37 cellular contexts compared by ENCODE assay signal in the genomic region with DNA sequence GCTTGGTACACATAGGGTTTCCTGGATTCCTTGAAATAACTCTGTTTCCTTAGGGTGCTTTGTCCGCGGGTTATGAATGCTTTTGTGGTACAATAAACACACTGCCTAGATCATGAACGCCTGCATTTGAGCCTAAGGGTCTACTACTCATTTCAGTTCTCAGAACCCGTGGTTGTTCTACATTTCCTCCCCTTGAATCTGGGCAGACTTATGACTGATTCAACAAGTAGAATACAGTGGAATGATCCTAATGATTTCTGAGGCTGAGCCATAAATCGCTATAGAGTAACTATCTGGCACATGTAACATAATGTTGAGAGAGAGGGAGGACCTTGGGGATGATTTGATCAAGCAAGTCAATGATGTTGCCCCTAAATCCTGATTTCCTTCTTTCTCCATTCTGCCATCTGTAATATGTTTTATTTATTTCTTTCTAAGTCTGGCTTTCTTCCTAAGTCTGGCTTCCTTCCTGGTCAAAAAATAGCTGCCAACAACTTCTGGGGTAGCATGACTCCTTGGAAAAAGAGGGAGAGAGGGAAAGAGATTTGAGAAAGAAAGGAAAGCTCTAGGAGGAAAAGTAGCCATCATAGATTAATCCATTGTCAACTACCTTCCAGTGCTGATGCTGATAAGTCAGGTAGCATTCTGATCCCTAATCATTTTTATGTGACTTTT.
"Had no signal": no experiment of that assay in that cellular context is flagged by ENCODE, and none has a peak within 500 bp of the region (broad histone marks: within the 10 kb centered on the region; RNA-seq: fewer than 3 reads in every experiment).

No MANE protein-coding gene starts in this region.

- H3K4me1 Mint-ChIP-seq: activated CD4-positive, alpha-beta T cell treated with anti-CD3 and anti-CD28 coated beads, Interleukin-2, amount 10 ng/mL, durations not matched to agents 24 days and 14 days; activated CD8-positive, alpha-beta memory T cell treated with anti-CD3 and anti-CD28 coated beads, Interleukin-2, amount 10 ng/mL, durations not matched to agents 7 days and 5 days; activated naive CD4-positive, alpha-beta T cell treated with anti-CD3 and anti-CD28 coated beads, Interleukin-2, amount 10 ng/mL, durations not matched to agents 7 days and 5 days had no signal

- ATAC-seq: activated CD8-positive, alpha-beta memory T cell treated with anti-CD3 and anti-CD28 coated beads, Interleukin-2, amount 10 ng/mL, durations not matched to agents 7 days and 5 days; activated naive CD8-positive, alpha-beta T cell treated with anti-CD3 and anti-CD28 coated beads, Interleukin-2, amount 50 U/mL, for 24 hours; PC-3; Right ventricle myocardium inferior had no signal

- H3K27me3 ChIP-seq: brain microvascular endothelial cell, MG63, Peyer's patch had no signal

- H3K4me1 ChIP-seq: Peyer's patch had no signal

- H3K27me3 Mint-ChIP-seq: activated CD4-positive, alpha-beta T cell treated with anti-CD3 and anti-CD28 coated beads, Interleukin-2, amount 10 ng/mL, durations not matched to agents 24 days and 14 days; activated CD8-positive, alpha-beta memory T cell treated with anti-CD3 and anti-CD28 coated beads, Interleukin-2, amount 10 ng/mL, durations not matched to agents 7 days and 5 days; activated naive CD8-positive, alpha-beta T cell; activated naive CD8-positive, alpha-beta T cell treated with anti-CD3 and anti-CD28 coated beads, Interleukin-2, amount 50 U/mL, for 24 hours had no signal

- H3K36me3 ChIP-seq: brain microvascular endothelial cell, MG63, Peyer's patch, WERI-Rb-1 had no signal

- H3K4me3 ChIP-seq: MG63, Peyer's patch had no signal

- H3K9me3 ChIP-seq: MG63, Peyer's patch had no signal

- H3K27ac ChIP-seq: brain microvascular endothelial cell, Peyer's patch, WERI-Rb-1 had no signal

- H3K36me3 Mint-ChIP-seq: activated naive CD4-positive, alpha-beta T cell treated with anti-CD3 and anti-CD28 coated beads, Interleukin-2, amount 10 ng/mL, durations not matched to agents 7 days and 5 days; activated naive CD8-positive, alpha-beta T cell; IgD-negative memory B cell had no signal

- DNase-seq: activated CD4-positive, alpha-beta T cell treated with anti-CD3 and anti-CD28 coated beads for 1 hour; activated CD4-positive, alpha-beta T cell treated with anti-CD3 and anti-CD28 coated beads, Interleukin-2, amount 10 ng/mL, durations not matched to agents 24 days and 14 days; activated CD4-positive, alpha-beta T cell treated with anti-CD3 and anti-CD28 coated beads, Interleukin-2, amount 50 U/mL, for 48 hours; activated CD4-positive, CD25-positive, alpha-beta regulatory T cell; activated CD8-positive, alpha-beta memory T cell treated with anti-CD3 and anti-CD28 coated beads for 24 hours; activated CD8-positive, alpha-beta memory T cell treated with anti-CD3 and anti-CD28 coated beads, Interleukin-2, amount 10 ng/mL, durations not matched to agents 7 days and 5 days; activated CD8-positive, alpha-beta memory T cell treated with anti-CD3 and anti-CD28 coated beads, Interleukin-2, amount 50 U/mL, for 48 hours; activated effector memory CD4-positive, alpha-beta T cell treated with Interleukin-2 at 50 U/mL for 16 hours; activated naive CD4-positive, alpha-beta T cell treated with anti-CD3 and anti-CD28 coated beads, Interleukin-2, amount 10 ng/mL, durations not matched to agents 7 days and 5 days; activated naive CD8-positive, alpha-beta T cell treated with anti-CD3 and anti-CD28 coated beads, Interleukin-2, amount 50 U/mL, for 24 hours; activated T-cell treated with anti-CD3 and anti-CD28 coated beads, Interleukin-2, amount 50 U/mL, for 48 hours; anterior cingulate cortex; brain microvascular endothelial cell; Karpas-422; KBM-7; MG63; NCI-H1048; NCI-H1105 treated with DMSO at 0.1 percent for 48 hours; NCI-H1436; NCI-H1694; NCI-H1930; NCI-H2081 treated with DMSO at 0.1 percent for 48 hours; NCI-H226; NCI-H526; NCI-H748 treated with DMSO at 0.1 percent for 48 hours; NK-92 treated with Interleukin-12 subunit alpha and Interleukin-12 subunit beta, amount 100 ng/mL, for 24 hours; PC-3; Peyer's patch; RPMI8226; SIG-M5; SW 1271; T-helper 1 cell; T-helper 9 cell; WERI-Rb-1 had no signal

- H3K9me3 Mint-ChIP-seq: activated CD4-positive, alpha-beta T cell treated with anti-CD3 and anti-CD28 coated beads, Interleukin-2, amount 10 ng/mL, durations not matched to agents 24 days and 14 days; activated naive CD4-positive, alpha-beta T cell treated with anti-CD3 and anti-CD28 coated beads, Interleukin-2, amount 10 ng/mL, durations not matched to agents 7 days and 5 days; IgD-negative memory B cell had no signal

- H3K4me3 Mint-ChIP-seq: activated CD4-positive, alpha-beta T cell treated with anti-CD3 and anti-CD28 coated beads, Interleukin-2, amount 10 ng/mL, durations not matched to agents 24 days and 14 days; activated CD8-positive, alpha-beta memory T cell treated with anti-CD3 and anti-CD28 coated beads, Interleukin-2, amount 10 ng/mL, durations not matched to agents 7 days and 5 days; activated naive CD4-positive, alpha-beta T cell treated with anti-CD3 and anti-CD28 coated beads, Interleukin-2, amount 10 ng/mL, durations not matched to agents 7 days and 5 days; activated naive CD8-positive, alpha-beta T cell; activated naive CD8-positive, alpha-beta T cell treated with anti-CD3 and anti-CD28 coated beads, Interleukin-2, amount 50 U/mL, for 24 hours; IgD-negative memory B cell had no signal

- H3K27ac Mint-ChIP-seq: activated CD4-positive, alpha-beta T cell treated with anti-CD3 and anti-CD28 coated beads, Interleukin-2, amount 10 ng/mL, durations not matched to agents 24 days and 14 days; activated CD8-positive, alpha-beta memory T cell treated with anti-CD3 and anti-CD28 coated beads, Interleukin-2, amount 10 ng/mL, durations not matched to agents 7 days and 5 days; activated naive CD4-positive, alpha-beta T cell treated with anti-CD3 and anti-CD28 coated beads, Interleukin-2, amount 10 ng/mL, durations not matched to agents 7 days and 5 days; activated naive CD8-positive, alpha-beta T cell; activated naive CD8-positive, alpha-beta T cell treated with anti-CD3 and anti-CD28 coated beads, Interleukin-2, amount 50 U/mL, for 24 hours; IgD-negative memory B cell had no signal
